ENCODE assay signal across 9 cellular contexts in the genomic region with DNA sequence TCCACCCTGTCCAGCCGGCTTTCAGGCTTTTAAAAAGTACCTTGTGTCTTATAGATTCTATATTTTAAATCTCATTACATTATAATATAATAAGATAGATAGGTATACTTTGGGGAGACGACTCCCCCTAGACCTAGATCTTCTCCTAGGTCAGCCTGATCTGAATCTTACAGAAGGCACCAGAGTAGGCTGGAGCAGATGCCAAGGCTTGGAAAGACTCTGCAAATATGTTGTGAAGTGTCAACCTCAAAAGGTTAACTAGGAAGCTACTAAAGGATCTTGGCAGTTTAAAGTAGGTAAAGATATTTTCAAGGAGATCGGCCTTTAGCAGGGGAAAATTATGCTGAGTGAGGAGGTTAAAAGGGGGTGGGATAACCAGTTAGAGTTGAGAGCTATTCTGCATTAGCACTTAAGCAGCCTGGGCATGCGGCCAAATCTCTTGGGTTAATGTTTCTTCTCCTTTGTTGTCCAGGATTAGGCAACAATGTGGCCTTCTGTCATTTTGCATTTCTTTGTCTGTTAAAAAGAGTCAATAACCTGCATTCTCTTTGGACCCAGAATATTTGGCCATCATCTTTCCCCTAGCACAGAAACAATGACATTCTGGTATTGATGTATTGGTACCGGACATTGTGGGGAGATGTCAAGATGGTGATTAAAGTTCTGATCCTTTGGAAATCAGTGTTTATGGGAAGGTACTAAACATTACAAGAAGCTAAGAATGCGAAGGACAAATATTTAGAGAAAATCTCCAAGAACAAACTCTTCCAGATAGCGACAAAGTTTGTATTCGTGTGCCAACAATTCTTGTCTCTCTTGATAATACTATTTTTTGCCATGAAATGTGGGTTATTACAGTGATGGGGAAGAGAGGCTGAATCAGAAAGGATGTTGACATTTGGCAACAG. TPM values are rescaled to one million over a fixed set of nuclear protein-coding genes. Genes with fewer than 3 reads are reported as not detected.
A peak's percentile ranks its signal among the peaks of the same experiment; 100 is the strongest.
DNase-seq lines count a peak whose midpoint lies in the region; FAIRE-seq and TF ChIP-seq lines count a peak whose summit lies in the region.
"Had no signal": no experiment of that assay in that cellular context is flagged by ENCODE, and none has a peak within 500 bp of the region (broad histone marks: within the 10 kb centered on the region; RNA-seq: fewer than 3 reads in every experiment).

No MANE protein-coding gene starts in this region.

- H3K27ac ChIP-seq in SK-N-MC: no peak overlapping the region
- H3K27ac ChIP-seq in cardiac muscle cell: peak overlapping the region; percentile 4
- H3K27ac ChIP-seq in small intestine (ENCODE audit: low read depth in 1 of 2, low read length in 1 of 2): peak overlapping the region in 1 of 2 donors; percentile 28
- H3K27ac ChIP-seq in CD4-positive, alpha-beta memory T cell (ENCODE audit: low read depth, low read length): no peak overlapping the region

- no peak for FAIRE-seq in small intestine (lab: Jason Lieb, UNC)

- no peaks in the 10 kb centered on the region for H3K4me1 Mint-ChIP-seq in CD4-positive, alpha-beta memory T cell
- H3K4me1 Mint-ChIP-seq: CD4-positive, CD25-positive, alpha-beta regulatory T cell had no signal

- H3K36me3 ChIP-seq in SK-N-MC (ENCODE audit: insufficient read depth, low read length) (no peaks in the 10 kb centered on the region), cardiac muscle cell (no peaks in the 10 kb centered on the region), small intestine (ENCODE audit: control insufficient read depth in 2 of 2, insufficient read depth in 2 of 2, low read length in 2 of 2) (no peaks in the 10 kb centered on the region)
- H3K36me3 ChIP-seq in CD4-positive, alpha-beta memory T cell (ENCODE audit: insufficient read depth, low read length): no peaks in the 10 kb centered on the region

- no peak for TF ChIP-seq CTCF in cardiac muscle cell (IDR thresholded peaks at IDR 0.05; ENCODE audit: low read depth, low read length)

- H3K36me3 Mint-ChIP-seq in CD4-positive, alpha-beta memory T cell: no peaks in the 10 kb centered on the region
- H3K36me3 Mint-ChIP-seq: CD4-positive, CD25-positive, alpha-beta regulatory T cell had no signal

- peaks cover 0 to 2% of the 10 kb centered on the region in 2 donors for H3K27me3 Mint-ChIP-seq in CD4-positive, alpha-beta memory T cell

- peaks cover 13% of the 10 kb centered on the region for H3K4me1 ChIP-seq in cardiac muscle cell (ENCODE audit: low read depth)
- no peaks in the 10 kb centered on the region for H3K4me1 ChIP-seq in small intestine (ENCODE audit: control insufficient read depth in 2 of 2, insufficient read depth in 1 of 2, low read depth in 1 of 2, low read length in 1 of 2)
- H3K4me1 ChIP-seq in CD4-positive, alpha-beta memory T cell (ENCODE audit: insufficient read depth, low read length): no peaks in the 10 kb centered on the region

- H3K9ac ChIP-seq in SK-N-MC (ENCODE audit: insufficient read length): no peak overlapping the region

- H3K27ac Mint-ChIP-seq in CD4-positive, alpha-beta memory T cell: no peak overlapping the region
- H3K27ac Mint-ChIP-seq: CD4-positive, CD25-positive, alpha-beta regulatory T cell had no signal

- H3K4me3 ChIP-seq in SK-N-MC (no peak overlapping the region), cardiac muscle cell (no peak overlapping the region), small intestine (ENCODE audit: low read depth in 1 of 2, low read length in 2 of 2) (no peak overlapping the region)
- H3K4me3 ChIP-seq in CD4-positive, alpha-beta memory T cell (ENCODE audit: low read length in 2 of 2): no peak overlapping the region

- CTCF ChIA-PET in CD4-positive, alpha-beta memory T cell (lab: Charles Lee; ENCODE audit: partially characterized antibody): interaction anchor here (1.4 kb wide), 1 partner anchor 10 kb away, joined by 5 read pairs; no protein-coding TSS in a partner anchor

- H3K27me3 ChIP-seq in cardiac muscle cell: no peaks in the 10 kb centered on the region
- H3K27me3 ChIP-seq in small intestine (ENCODE audit: control insufficient read depth in 2 of 2, insufficient read depth in 2 of 2, low read length in 2 of 2): no peaks in the 10 kb centered on the region
- H3K27me3 ChIP-seq in CD4-positive, alpha-beta memory T cell (ENCODE audit: insufficient read depth, low read length): no peaks in the 10 kb centered on the region

- no peaks in the 10 kb centered on the region for H3K9me3 Mint-ChIP-seq in CD4-positive, alpha-beta memory T cell
- H3K9me3 Mint-ChIP-seq: CD4-positive, CD25-positive, alpha-beta regulatory T cell had no signal

- H3K9me3 ChIP-seq in SK-N-MC (ENCODE audit: low read depth, low read length) (no peaks in the 10 kb centered on the region), cardiac muscle cell (ENCODE audit: low read depth) (no peaks in the 10 kb centered on the region), small intestine (ENCODE audit: control insufficient read depth, low read depth) (no peaks in the 10 kb centered on the region)
- no peaks in the 10 kb centered on the region for H3K9me3 ChIP-seq in CD4-positive, alpha-beta memory T cell (ENCODE audit: control insufficient read depth in 1 of 2, low read length in 2 of 2)

- intact Hi-C loops in CD4-positive, alpha-beta memory T cell (cut with micrococcal nuclease): no loop called here

- DNase-seq in Ammon's horn (ENCODE audit: low spot score) (peak; percentile 79), NCI-H128 (lab: John Stamatoyannopoulos, UW; ENCODE audit: unreplicated experiment) (peak; percentile 92), SK-N-MC (ENCODE audit: low read depth, low spot score) (peak; percentile 81), cardiac muscle cell (ENCODE audit: low read depth in 1 of 2, low spot score in 1 of 2) (peak; percentile 94 to 98), small intestine (peak; percentile 83), RKO (ENCODE audit: low spot score) (no peak)
- DNase-seq in CD4-positive, alpha-beta memory T cell: no peak
- DNase-seq in activated effector memory CD4-positive, alpha-beta T cell treated with Interleukin-2 at 50 U/mL for 16 hours: no peak
- DNase-seq: CD4-positive, CD25-positive, alpha-beta regulatory T cell had no signal

- POLR2A ChIA-PET in CD4-positive, alpha-beta memory T cell (lab: Charles Lee; ENCODE audit: partially characterized antibody): no interaction called here

- H3K4me3 Mint-ChIP-seq in CD4-positive, alpha-beta memory T cell: no peak overlapping the region
- H3K4me3 Mint-ChIP-seq: CD4-positive, CD25-positive, alpha-beta regulatory T cell had no signal

- WGBS in small intestine, 3 donors: 28 to 45% (median 41%) methylated on average over 8 of the region's 8 CpGs

RNA-seq across cellular contexts. Expression of a gene that starts 51.2 kb away (rescaled TPM):
- 53.0 and 62.6 TPM in 2 replicates for total RNA-seq in cardiac muscle cell
- 30.2 and 35.4 TPM in 2 replicates for polyA plus RNA-seq in cardiac muscle cell
- 10 to 100 TPM in 2 of 3 donors, 1 to 10 TPM in 1; 9.6 to 14.7 (median 10.3) TPM for polyA plus RNA-seq in small intestine
- total RNA-seq in CD4-positive, alpha-beta memory T cell: 10 to 100 TPM; 25.4 to 29.9 TPM
- polyA plus RNA-seq in CD4-positive, alpha-beta memory T cell: 10 to 100 TPM; 19.9 to 27.1 TPM

Comparison
In these comparisons a context has a peak if more than half of its experiments do, and no peak if none do; other contexts are left out.
1. DNase-seq: peak in Ammon's horn (single experiment), NCI-H128 (single experiment), SK-N-MC (single experiment), cardiac muscle cell (2 of 2) and small intestine (single experiment); none in CD4-positive, alpha-beta memory T cell (0 of 5), RKO (single experiment) and activated effector memory CD4-positive, alpha-beta T cell treated with Interleukin-2 at 50 U/mL for 16 hours (single experiment).